Comparison of ENCODE assay signal across 9 cellular contexts in genomic region chr4:40662962-40663604, GRCh38. TPM values are rescaled to one million over a fixed set of nuclear protein-coding genes. Genes with fewer than 3 reads are reported as not detected.
A peak's percentile ranks its signal among the peaks of the same experiment; 100 is the strongest.
DNase-seq lines count a peak whose midpoint lies in the region; ATAC-seq, FAIRE-seq and TF ChIP-seq lines count a peak whose summit lies in the region.
"Had no signal": no experiment of that assay in that cellular context is flagged by ENCODE, and none has a peak within 500 bp of the region (broad histone marks: within the 10 kb centered on the region; RNA-seq: fewer than 3 reads in every experiment).

No MANE protein-coding gene starts in this region.

- CTCF ChIA-PET in HEK293 (lab: Yijun Ruan, JAX), result interaction anchor here (0.7 kb wide), 1 partner anchor 1000 kb away, joined by 3 read pairs; no protein-coding TSS in a partner anchor

- H3K27ac Mint-ChIP-seq in astrocyte (ENCODE audit: unreplicated experiment), result peak overlapping the region; percentile 63
- H3K27ac Mint-ChIP-seq: activated B cell treated with CpG ODN at 0.5 μM for 24 hours had no signal

- no peaks in the 10 kb centered on the region for H3K27me3 Mint-ChIP-seq in astrocyte (ENCODE audit: low read depth, unreplicated experiment)

- intact Hi-C loops in pancreas (cut with DNase I), result no loop called here
- intact Hi-C loops in uterus (cut with DNase I; ENCODE audit: low total_unique reads), result no loop called here

- 9 to 12% methylated on average over 10 of the region's 10 CpGs for WGBS in pancreas, 2 donors

- no peak for TF ChIP-seq CTCF in HEK293 (tag by site-specific recombination; IDR thresholded peaks at IDR 0.05)
- TF ChIP-seq CTCF in astrocyte (IDR thresholded peaks at IDR 0.05; ENCODE audit: insufficient read depth, low read depth, low read length), result no peak
- no peak for TF ChIP-seq CTCF in pancreas (IDR thresholded peaks at IDR 0.05)
- TF ChIP-seq CTCF in uterus (IDR thresholded peaks at IDR 0.05), result no peak

- H3K36me3 Mint-ChIP-seq in astrocyte (ENCODE audit: low read depth, unreplicated experiment), result no peaks in the 10 kb centered on the region

- no peaks in the 10 kb centered on the region for H3K9me3 Mint-ChIP-seq in astrocyte (ENCODE audit: unreplicated experiment)
- H3K9me3 Mint-ChIP-seq: activated B cell treated with CpG ODN at 0.5 μM for 24 hours had no signal

- H3K27me3 ChIP-seq in astrocyte (ENCODE audit: insufficient read depth, low read length) (no peaks in the 10 kb centered on the region), pancreas (no peaks in the 10 kb centered on the region), uterus (no peaks in the 10 kb centered on the region)

- peaks cover 11% of the 10 kb centered on the region for H3K4me1 Mint-ChIP-seq in astrocyte (ENCODE audit: low read depth, unreplicated experiment)
- H3K4me1 Mint-ChIP-seq: activated B cell treated with CpG ODN at 0.5 μM for 24 hours had no signal

- H3K4me3 Mint-ChIP-seq in astrocyte (ENCODE audit: unreplicated experiment), result no peak overlapping the region
- H3K4me3 Mint-ChIP-seq: activated B cell treated with CpG ODN at 0.5 μM for 24 hours had no signal

- H3K79me2 ChIP-seq in astrocyte (ENCODE audit: insufficient read depth, low read length), result no peaks in the 10 kb centered on the region

- FAIRE-seq in astrocyte (lab: Jason Lieb, UNC) (no peak), pancreas (lab: Jason Lieb, UNC) (no peak)

- H2AFZ ChIP-seq in astrocyte (ENCODE audit: low read depth, low read length), result peak overlapping the region; percentile 52

- H3K4me1 ChIP-seq in HEK293 (ENCODE audit: control insufficient read depth, insufficient read depth, low read length) (peaks cover 3% of the 10 kb centered on the region; the same call in 1 of the 2 replicates), astrocyte (ENCODE audit: insufficient read depth, low read length) (peaks cover 10% of the 10 kb centered on the region), pancreas (peaks cover 0 to 14% (median 7%) of the 10 kb centered on the region in 3 donors), uterus (no peaks in the 10 kb centered on the region)

- POLR2A ChIA-PET in HEK293 (lab: Yijun Ruan, JAX), result no interaction called here

- peak overlapping the region; percentile 79 for H3K4me2 ChIP-seq in astrocyte (ENCODE audit: low read length)

- H3K4me3 ChIP-seq in HEK293 (ENCODE audit: low read depth, low read length) (no peak overlapping the region), astrocyte (ENCODE audit: insufficient read depth, low read depth, low read length) (peak overlapping the region; percentile 40), pancreas (peak overlapping the region in 2 of 4 donors; percentile 2 to 7), uterus (no peak overlapping the region)
- H3K4me3 ChIP-seq: skin epidermis had no signal

- H3K36me3 ChIP-seq in HEK293 (ENCODE audit: control insufficient read depth in 2 of 2, insufficient read depth in 1 of 2, low read length in 2 of 2), result no peaks in the 10 kb centered on the region
- no peaks in the 10 kb centered on the region for H3K36me3 ChIP-seq in astrocyte (ENCODE audit: insufficient read depth, low read length)
- H3K36me3 ChIP-seq in pancreas, result no peaks in the 10 kb centered on the region
- H3K36me3 ChIP-seq in uterus, result no peaks in the 10 kb centered on the region

- H3K9ac ChIP-seq in astrocyte (ENCODE audit: low read length), result peak overlapping the region; percentile 40

- H4K20me1 ChIP-seq in astrocyte (ENCODE audit: insufficient read depth, low read length), result no peaks in the 10 kb centered on the region

- ATAC-seq in GM18508 (IDR thresholded peaks at IDR 0.05; ENCODE audit: insufficient read depth, unreplicated experiment) (peak; percentile 50), pancreas (peak; percentile 61 to 92 (median 88))

- TF ChIP-seq POLR2A in uterus (IDR thresholded peaks at IDR 0.05), result no peak

- no peak overlapping the region for H3K27ac ChIP-seq in HEK293 (ENCODE audit: extremely low read depth, low read depth, low read length)
- H3K27ac ChIP-seq in astrocyte (ENCODE audit: low read depth, low read length), result peak overlapping the region; percentile 56
- H3K27ac ChIP-seq in pancreas, result peak overlapping the region in 2 of 4 donors; percentile 55 to 64
- no peak overlapping the region for H3K27ac ChIP-seq in uterus
- H3K27ac ChIP-seq: skin epidermis had no signal

- DNase-seq in NCI-H146 (lab: John Stamatoyannopoulos, UW) (peak; percentile 82), astrocyte (ENCODE audit: low read depth) (peak; percentile 87), pancreas (peak in 4 of 6 donors; percentile 4 to 57 (median 28)), uterus (no peak), NAMALWA (ENCODE audit: low spot score) (no peak)
- DNase-seq: activated B cell treated with CpG ODN at 0.5 μM for 24 hours had no signal

- H3K9me3 ChIP-seq in HEK293 (ENCODE audit: control insufficient read depth, insufficient read depth, low read depth, low read length) (no peaks in the 10 kb centered on the region), astrocyte (ENCODE audit: insufficient read depth, low read depth, low read length) (no peaks in the 10 kb centered on the region), pancreas (no peaks in the 10 kb centered on the region), uterus (no peaks in the 10 kb centered on the region)

TF ChIP-seq in HEK293, 187 proteins besides CTCF, POLR2A, EP300 and RAD21 (continues in another document):
- no peak for TF ChIP-seq REST (tag by site-specific recombination; IDR thresholded peaks at IDR 0.05)
- TF ChIP-seq ZBTB20 (tag by site-specific recombination; IDR thresholded peaks at IDR 0.05), result peak; percentile 28; the same call in 1 of the 2 replicates
- TF ChIP-seq ZNF639 (tag by site-specific recombination; IDR thresholded peaks at IDR 0.05), result no peak
- TF ChIP-seq ZNF394 (tag by site-specific recombination; IDR thresholded peaks at IDR 0.05; ENCODE audit: borderline replicate concordance), result no peak
- TF ChIP-seq SCRT2 (tag by site-specific recombination; IDR thresholded peaks at IDR 0.05), result peak; percentile 66
- no peak for TF ChIP-seq ZNF416 (tag by site-specific recombination; IDR thresholded peaks at IDR 0.05)
- TF ChIP-seq ZBTB8A (tag by site-specific recombination; IDR thresholded peaks at IDR 0.05), result peak; percentile 70
- TF ChIP-seq TRIM28 (IDR thresholded peaks at IDR 0.05; ENCODE audit: borderline replicate concordance, low read length), result peak; percentile 74
- TF ChIP-seq ZNF335 (tag by site-specific recombination; conservative IDR thresholded peaks at IDR 0.05), result peak; percentile 6; the same call in 1 of the 2 replicates
- TF ChIP-seq ZBTB48 (tag by site-specific recombination; IDR thresholded peaks at IDR 0.05), result 0 out of 2 replicates have a peak, but pooled peaks have one; percentile 21
- peak; percentile 73 for TF ChIP-seq ZNF112 (tag by site-specific recombination; IDR thresholded peaks at IDR 0.05)
- TF ChIP-seq INSM2 (tag by site-specific recombination; IDR thresholded peaks at IDR 0.05), result no peak

RNA-seq across cellular contexts. Expression of gene RBM47, which starts 33.4 kb away (rescaled TPM):
- 2.3 and 2.9 TPM in 2 replicates for total RNA-seq in astrocyte
- total RNA-seq in pancreas, result 10 to 100 TPM; 25.7 to 59.6 (median 41.6) TPM
- 10 to 100 TPM; 12.3 to 18.0 TPM for polyA plus RNA-seq in pancreas
- 10 to 100 TPM in 1 of 4 donors, 1 to 10 TPM in 3; 3.8 to 22.3 (median 6.8) TPM for total RNA-seq in uterus

Comparison
In these comparisons a context has a peak if more than half of its experiments do, and no peak if none do; other contexts are left out.
1. DNase-seq: peak in NCI-H146 (single experiment), astrocyte (single experiment) and pancreas (4 of 6); none in uterus (0 of 2) and NAMALWA (single experiment).